In the genomic region with DNA sequence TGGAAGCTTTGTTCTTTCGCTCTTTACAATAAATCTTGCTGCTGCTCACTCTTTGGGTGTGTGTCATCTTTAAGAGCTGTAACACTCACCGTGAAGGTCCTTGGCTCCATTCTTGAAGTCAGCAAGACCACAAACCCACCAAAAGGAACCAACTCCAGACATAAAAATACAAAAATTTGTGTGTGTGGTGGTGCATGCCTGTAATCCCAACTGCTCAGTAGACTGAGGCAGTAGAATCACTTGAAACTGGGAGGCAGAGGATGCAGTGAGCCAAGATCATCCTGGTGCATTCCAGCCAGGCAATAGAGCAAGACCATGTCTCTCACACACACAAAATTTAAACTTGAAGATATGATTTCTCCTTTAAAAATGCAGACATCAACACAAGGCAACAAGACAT, we compare ENCODE assay signal across 23 cellular contexts.
"Had no signal": no experiment of that assay in that cellular context is flagged by ENCODE, and none has a peak within 500 bp of the region (broad histone marks: within the 10 kb centered on the region; RNA-seq: fewer than 3 reads in every experiment).

No MANE protein-coding gene starts in this region.

- H3K9me3 ChIP-seq: prostate gland, vagina had no signal

- DNase-seq: dermis blood vessel endothelial cell; effector memory CD4-positive, alpha-beta T cell; esophagus squamous epithelium; foreskin melanocyte; head of caudate nucleus; mucosa of descending colon; naive B cell; nucleus accumbens; stimulated activated CD4-positive, alpha-beta T cell treated with anti-CD3 and anti-CD28 coated beads, Interleukin-12 subunit alpha, Interleukin-12 subunit beta, amount 100 ng/mL, for 4 hours; stimulated activated CD4-positive, alpha-beta T cell treated with anti-CD3 and anti-CD28 coated beads, Interleukin-1b, Interleukin-23, amount 100 ng/mL, for 48 hours; stimulated activated CD4-positive, alpha-beta T cell treated with anti-CD3 and anti-CD28 coated beads, Interleukin-4, amount 100 ng/mL, for 1 hour; stimulated activated CD8-positive, alpha-beta memory T cell treated with anti-CD3 and anti-CD28 coated beads, Interleukin-4, amount 100 ng/mL, for 48 hours; stimulated activated naive CD4-positive, alpha-beta T cell; stimulated activated naive CD8-positive, alpha-beta T cell treated with anti-CD3 and anti-CD28 coated beads, Interleukin-15, amount 100 ng/mL, for 72 hours; trophoblast cell had no signal

- H3K36me3 ChIP-seq: esophagus squamous epithelium, prostate gland, right atrium auricular region, suprapubic skin, vagina had no signal

- H3K27ac ChIP-seq: coronary artery, esophagus squamous epithelium, prostate gland, right atrium auricular region, suprapubic skin, vagina had no signal

- H3K4me2 ChIP-seq: smooth muscle cell had no signal

- H3K4me3 ChIP-seq: coronary artery, esophagus squamous epithelium, lung, mucosa of descending colon, prostate gland, right atrium auricular region, smooth muscle cell, suprapubic skin, vagina had no signal

- FAIRE-seq: islet of Langerhans had no signal

- H3K4me1 ChIP-seq: esophagus squamous epithelium, prostate gland, right atrium auricular region, suprapubic skin, vagina had no signal

- H3K27me3 ChIP-seq: esophagus squamous epithelium, right atrium auricular region, suprapubic skin, vagina had no signal
